In the genomic region with DNA sequence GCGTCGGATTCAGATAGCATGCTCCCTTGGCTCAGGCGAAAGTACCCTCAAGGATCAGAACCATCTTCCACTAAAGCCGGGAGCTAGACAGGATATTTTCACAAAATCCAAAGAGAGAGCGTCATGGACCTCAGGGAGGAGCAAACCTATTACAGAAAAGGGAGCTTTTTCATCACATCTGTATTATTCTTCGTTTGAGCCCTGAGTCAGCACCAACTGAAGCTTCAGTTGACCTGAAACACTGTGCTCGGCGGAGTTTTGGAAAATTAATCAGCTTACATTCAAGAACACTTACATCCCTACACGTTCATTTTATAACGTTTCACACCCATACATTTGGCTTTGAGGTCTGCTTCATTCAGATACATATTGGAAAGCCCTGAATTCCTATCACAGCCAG, we compare ENCODE assay signal across 17 cellular contexts.
DNase-seq lines count a peak whose midpoint lies in the region; ATAC-seq and TF ChIP-seq lines count a peak whose summit lies in the region.
"Had no signal": no experiment of that assay in that cellular context is flagged by ENCODE, and none has a peak within 500 bp of the region (broad histone marks: within the 10 kb centered on the region; RNA-seq: fewer than 3 reads in every experiment).

No MANE protein-coding gene starts in this region.

- no peaks in the 10 kb centered on the region for H3K79me2 ChIP-seq in mesendoderm (ENCODE audit: control insufficient read depth, insufficient read depth, low read length)

- H4K91ac ChIP-seq in IMR-90 (ENCODE audit: insufficient read depth, low read depth, low read length) = no peak overlapping the region

- H2BK120ac ChIP-seq in IMR-90 (ENCODE audit: low read depth, low read length) = no peak overlapping the region
- H2BK120ac ChIP-seq in mesendoderm (ENCODE audit: low read depth, low read length) = no peak overlapping the region

- H3K27ac Mint-ChIP-seq in central memory CD8-positive, alpha-beta T cell (ENCODE audit: low read depth) = peak overlapping the region; percentile 91

- no peaks in the 10 kb centered on the region for H3K27me3 ChIP-seq in IMR-90 (ENCODE audit: control insufficient read depth, insufficient read depth, low read length)
- no peaks in the 10 kb centered on the region for H3K27me3 ChIP-seq in heart left ventricle
- no peaks in the 10 kb centered on the region for H3K27me3 ChIP-seq in mesendoderm (ENCODE audit: insufficient read depth, low read length, poor library complexity)
- H3K27me3 ChIP-seq: left lung, SJSA1 had no signal

- dilution Hi-C loops in IMR-90 (cut with HindIII; ENCODE audit: low sequenced_read_pairs, unreplicated experiment) = no loop called here

- no peak overlapping the region for H2BK20ac ChIP-seq in IMR-90 (ENCODE audit: low read depth, low read length)

- H3K9me3 ChIP-seq in IMR-90 (ENCODE audit: control insufficient read depth, insufficient read depth, low read length) = no peaks in the 10 kb centered on the region
- peaks cover 0 to 8% (median 0%) of the 10 kb centered on the region in 12 donors for H3K9me3 ChIP-seq in heart left ventricle
- H3K9me3 ChIP-seq: left lung, SJSA1 had no signal

- H4K5ac ChIP-seq in IMR-90 (ENCODE audit: low read depth, low read length) (no peak overlapping the region), mesendoderm (ENCODE audit: low read length) (no peak overlapping the region)

- peak overlapping the region; percentile 72 for H3K4me3 Mint-ChIP-seq in central memory CD8-positive, alpha-beta T cell
- H3K4me3 Mint-ChIP-seq: neural crest cell had no signal

- H3K27me3 Mint-ChIP-seq in central memory CD8-positive, alpha-beta T cell = no peaks in the 10 kb centered on the region

- TF ChIP-seq CTCF in IMR-90 (conservative IDR thresholded peaks at IDR 0.05; ENCODE audit: low read depth, low read length) (no peak), heart left ventricle (IDR thresholded peaks at IDR 0.05) (no peak)

- CTCF ChIA-PET in IMR-90 (lab: Yijun Ruan, JAX) = no interaction called here

- in situ Hi-C loops in IMR-90 (cut with MboI; ENCODE audit: low sequenced_read_pairs) = no loop called here

- H2AFZ ChIP-seq in IMR-90 (replicated peaks; ENCODE audit: low read length, poor library complexity) = no peak overlapping the region

- TF ChIP-seq POLR2A in IMR-90 (IDR thresholded peaks at IDR 0.05; ENCODE audit: low read depth, low read length) (no peak), heart left ventricle (IDR thresholded peaks at IDR 0.05) (no peak)

- no peak overlapping the region for H3K27ac ChIP-seq in IMR-90 (ENCODE audit: insufficient read depth, low read length)
- H3K27ac ChIP-seq in heart left ventricle = peak overlapping the region in 1 of 12 donors; percentile 59
- no peak overlapping the region for H3K27ac ChIP-seq in mesendoderm (ENCODE audit: low read depth, low read length)
- H3K27ac ChIP-seq: left lung, SJSA1 had no signal

- H3K4me1 ChIP-seq in IMR-90 (ENCODE audit: control insufficient read depth, insufficient read depth, low read length) (peaks cover 14% of the 10 kb centered on the region), heart left ventricle (peaks cover 0 to 52% (median 30%) of the 10 kb centered on the region in 12 donors), mesendoderm (ENCODE audit: control insufficient read depth, low read depth, low read length) (peaks cover 2% of the 10 kb centered on the region)

- H2AK5ac ChIP-seq in IMR-90 (ENCODE audit: low read depth, low read length) = peak overlapping the region; percentile 29
- H2AK5ac ChIP-seq in mesendoderm (ENCODE audit: low read length) = no peak overlapping the region

- H3K4me2 ChIP-seq in IMR-90 (ENCODE audit: low read depth, low read length) = no peak overlapping the region
- H3K4me2 ChIP-seq in mesendoderm (ENCODE audit: low read length) = no peak overlapping the region

- H3K4ac ChIP-seq in IMR-90 (ENCODE audit: low read depth, low read length) = no peak overlapping the region
- no peak overlapping the region for H3K4ac ChIP-seq in mesendoderm (ENCODE audit: low read depth, low read length)

- H2BK5ac ChIP-seq in IMR-90 (ENCODE audit: low read depth, low read length, poor library complexity, severe bottlenecking) = no peak overlapping the region
- H2BK5ac ChIP-seq in mesendoderm (ENCODE audit: low read length) = no peak overlapping the region

- H3K9me3 Mint-ChIP-seq in central memory CD8-positive, alpha-beta T cell = peaks cover 5% of the 10 kb centered on the region

- DNase-seq in NCI-H524 treated with DMSO at 0.1 percent for 48 hours (lab: John Stamatoyannopoulos, UW) (peak; percentile 2), NCI-H524 (lab: John Stamatoyannopoulos, UW) (no peak), IMR-90 (no peak), skeletal muscle cell (ENCODE audit: low read depth) (no peak), heart left ventricle (no peak), mesendoderm (no peak), DMS153 treated with DMSO at 0.1 percent for 48 hours (lab: John Stamatoyannopoulos, UW; ENCODE audit: unreplicated experiment) (no peak)
- no peak for DNase-seq in central memory CD8-positive, alpha-beta T cell (ENCODE audit: low spot score in 2 of 2)
- DNase-seq: 8988T, activated gamma-delta T cell treated with Interleukin-2 at 50 U/mL for 16 hours, cerebellar nuclear complex, H7, Karpas-422, left lung, right cardiac atrium had no signal

- peaks cover 10% of the 10 kb centered on the region for H3K9me1 ChIP-seq in IMR-90 (ENCODE audit: insufficient read depth, low read length)

- no peak overlapping the region for H3K14ac ChIP-seq in IMR-90 (replicated peaks; ENCODE audit: low read depth, low read length)

- H3K79me1 ChIP-seq in IMR-90 (ENCODE audit: low read depth in 1 of 2, low read length in 2 of 2) (no peaks in the 10 kb centered on the region), mesendoderm (ENCODE audit: low read length) (no peaks in the 10 kb centered on the region)

- peaks cover 4% of the 10 kb centered on the region for H3K36me3 Mint-ChIP-seq in central memory CD8-positive, alpha-beta T cell (ENCODE audit: insufficient read depth)

- TF ChIP-seq RAD21 in IMR-90 (IDR thresholded peaks at IDR 0.05; ENCODE audit: low read length) = no peak

- H3K18ac ChIP-seq in IMR-90 (ENCODE audit: low read depth, low read length) (no peak overlapping the region), mesendoderm (ENCODE audit: low read length) (no peak overlapping the region)

- no peak overlapping the region for H4K8ac ChIP-seq in IMR-90 (ENCODE audit: low read depth in 2 of 2, low read length in 2 of 2)
- no peak overlapping the region for H4K8ac ChIP-seq in mesendoderm (ENCODE audit: low read depth, low read length)

- H3K9ac ChIP-seq in IMR-90 (ENCODE audit: low read depth, low read length) (no peak overlapping the region), mesendoderm (ENCODE audit: low read length) (no peak overlapping the region)

- peaks cover 3% of the 10 kb centered on the region; the same call in 1 of the 2 replicates for H4K20me1 ChIP-seq in IMR-90 (ENCODE audit: insufficient read depth, low read length)

- no peak overlapping the region for H3K23ac ChIP-seq in IMR-90 (ENCODE audit: low read depth, low read length)
- H3K23ac ChIP-seq in mesendoderm (ENCODE audit: low read length) = no peak overlapping the region

- H2AK9ac ChIP-seq in IMR-90 (replicated peaks; ENCODE audit: low read depth, low read length, poor library complexity) = no peak overlapping the region

- H2BK15ac ChIP-seq in IMR-90 (ENCODE audit: low read depth, low read length) = no peak overlapping the region; the same call in 2 of the 3 replicates
- no peak overlapping the region for H2BK15ac ChIP-seq in mesendoderm (replicated peaks; ENCODE audit: low read depth)

- intact Hi-C loops in IMR-90 (cut with micrococcal nuclease) (no loop called here), heart left ventricle (cut with DNase I) (no loop called here)

- no TSS peak for BruUV-seq in IMR-90 (replicated peaks; lab: Mats Ljungman, UMichigan)

- peaks cover 60% of the 10 kb centered on the region for H3K4me1 Mint-ChIP-seq in central memory CD8-positive, alpha-beta T cell

- ATAC-seq in IMR-90 (ENCODE audit: low read depth) (no peak), heart left ventricle (no peak)
- ATAC-seq in central memory CD8-positive, alpha-beta T cell (replicated peaks; ENCODE audit: extremely low read depth, poor library complexity, severe bottlenecking) = no peak
- ATAC-seq: left lung, right cardiac atrium had no signal

- H3K4me3 ChIP-seq in IMR-90 (ENCODE audit: insufficient read depth, low read depth, low read length) (no peak overlapping the region), skeletal muscle cell (ENCODE audit: low read depth, low read length) (peak overlapping the region; percentile 17), heart left ventricle (peak overlapping the region in 1 of 12 donors; percentile 7), mesendoderm (ENCODE audit: low read length) (no peak overlapping the region)
- H3K4me3 ChIP-seq: left lung, SJSA1 had no signal

- H3K56ac ChIP-seq in IMR-90 (ENCODE audit: extremely low read depth, insufficient read depth, low read length) (no peak overlapping the region), mesendoderm (ENCODE audit: low read length) (no peak overlapping the region)

- POLR2A ChIA-PET in IMR-90 (lab: Charles Lee; ENCODE audit: unreplicated experiment) = interaction anchor here (0.6 kb wide), 1 partner anchor 248 kb away, joined by 3 read pairs; no protein-coding TSS in a partner anchor

- 67% methylated on average over 5 of the region's 10 CpGs; no CpG with 5 or more reads in 1 of the 2 experiments for WGBS in IMR-90 (ENCODE audit: extremely low coverage in 2 of 2, insufficient read length in 1 of 2), 2 experiments
- WGBS in heart left ventricle, 4 donors = 78 to 87% (median 84%) methylated on average over 10 of the region's 10 CpGs
- WGBS in mesendoderm (ENCODE audit: extremely low coverage, insufficient coverage, low lambda C conversion rate) = no CpG with 5 or more reads among the region's 10 CpGs

- H3K36me3 ChIP-seq in IMR-90 (ENCODE audit: control insufficient read depth, insufficient read depth, low read length) (no peaks in the 10 kb centered on the region), heart left ventricle (no peaks in the 10 kb centered on the region), mesendoderm (ENCODE audit: control insufficient read depth, insufficient read depth, low read length) (no peaks in the 10 kb centered on the region)
- H3K36me3 ChIP-seq: left lung, SJSA1 had no signal

TF ChIP-seq in IMR-90, 13 proteins besides CTCF, POLR2A, EP300 and RAD21:
- TF ChIP-seq FOS (IDR thresholded peaks at IDR 0.05; ENCODE audit: low read depth, low read length) (no peak), SMC3 (IDR thresholded peaks at IDR 0.05; ENCODE audit: low read depth, low read length) (no peak), MAFK (IDR thresholded peaks at IDR 0.05; ENCODE audit: low read depth, low read length) (no peak), CEBPB (IDR thresholded peaks at IDR 0.05; ENCODE audit: low read depth, low read length) (no peak)
- TF ChIP-seq, protein P1, sequence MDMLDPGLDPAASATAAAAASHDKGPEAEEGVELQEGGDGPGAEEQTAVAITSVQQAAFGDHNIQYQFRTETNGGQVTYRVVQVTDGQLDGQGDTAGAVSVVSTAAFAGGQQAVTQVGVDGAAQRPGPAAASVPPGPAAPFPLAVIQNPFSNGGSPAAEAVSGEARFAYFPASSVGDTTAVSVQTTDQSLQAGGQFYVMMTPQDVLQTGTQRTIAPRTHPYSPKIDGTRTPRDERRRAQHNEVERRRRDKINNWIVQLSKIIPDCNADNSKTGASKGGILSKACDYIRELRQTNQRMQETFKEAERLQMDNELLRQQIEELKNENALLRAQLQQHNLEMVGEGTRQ (IDR thresholded peaks at IDR 0.05; ENCODE audit: low read depth, low read length) = no peak
